33 cellular contexts compared by ENCODE assay signal in genomic region chr9:23041466-23041865, GRCh38.
"Had no signal": no experiment of that assay in that cellular context is flagged by ENCODE, and none has a peak within 500 bp of the region (broad histone marks: within the 10 kb centered on the region; RNA-seq: fewer than 3 reads in every experiment).

No MANE protein-coding gene starts in this region.

- H3K27ac Mint-ChIP-seq: activated CD4-positive, alpha-beta memory T cell treated with anti-CD3 and anti-CD28 coated beads, Interleukin-2, amount 10 ng/mL, durations not matched to agents 7 days and 5 days; activated CD8-positive, alpha-beta memory T cell treated with anti-CD3 and anti-CD28 coated beads, Interleukin-2, amount 10 ng/mL, durations not matched to agents 7 days and 5 days; activated naive CD4-positive, alpha-beta T cell treated with anti-CD3 and anti-CD28 coated beads, Interleukin-2, amount 10 ng/mL, durations not matched to agents 7 days and 5 days; activated naive CD8-positive, alpha-beta T cell; activated naive CD8-positive, alpha-beta T cell treated with anti-CD3 and anti-CD28 coated beads, Interleukin-2, amount 50 U/mL, for 24 hours had no signal

- H3K4me3 Mint-ChIP-seq: activated CD4-positive, alpha-beta memory T cell treated with anti-CD3 and anti-CD28 coated beads, Interleukin-2, amount 10 ng/mL, durations not matched to agents 7 days and 5 days; activated CD8-positive, alpha-beta memory T cell treated with anti-CD3 and anti-CD28 coated beads, Interleukin-2, amount 10 ng/mL, durations not matched to agents 7 days and 5 days; activated naive CD4-positive, alpha-beta T cell treated with anti-CD3 and anti-CD28 coated beads, Interleukin-2, amount 10 ng/mL, durations not matched to agents 7 days and 5 days; activated naive CD8-positive, alpha-beta T cell; activated naive CD8-positive, alpha-beta T cell treated with anti-CD3 and anti-CD28 coated beads, Interleukin-2, amount 50 U/mL, for 24 hours had no signal

- H3K4me1 ChIP-seq: SJCRH30 had no signal

- DNase-seq: activated CD4-positive, alpha-beta memory T cell treated with anti-CD3 and anti-CD28 coated beads, Interleukin-2, amount 10 ng/mL, durations not matched to agents 7 days and 5 days; activated CD4-positive, alpha-beta T cell treated with anti-CD3 and anti-CD28 coated beads for 1 hour; activated CD4-positive, alpha-beta T cell treated with anti-CD3 and anti-CD28 coated beads for 48 hours; activated CD4-positive, CD25-positive, alpha-beta regulatory T cell; activated CD8-positive, alpha-beta memory T cell treated with anti-CD3 and anti-CD28 coated beads for 24 hours; activated CD8-positive, alpha-beta memory T cell treated with anti-CD3 and anti-CD28 coated beads, Interleukin-2, amount 10 ng/mL, durations not matched to agents 7 days and 5 days; activated CD8-positive, alpha-beta memory T cell treated with anti-CD3 and anti-CD28 coated beads, Interleukin-2, amount 50 U/mL, for 48 hours; activated effector memory CD4-positive, alpha-beta T cell treated with Interleukin-2 at 50 U/mL for 16 hours; activated naive CD4-positive, alpha-beta T cell treated with anti-CD3 and anti-CD28 coated beads, Interleukin-2, amount 10 ng/mL, durations not matched to agents 7 days and 5 days; activated naive CD8-positive, alpha-beta T cell treated with anti-CD3 and anti-CD28 coated beads, Interleukin-2, amount 50 U/mL, for 24 hours; activated T-cell treated with anti-CD3 and anti-CD28 coated beads, Interleukin-2, amount 50 U/mL, for 48 hours; aorta; brain microvascular endothelial cell; Kasumi-1; KG1; MG63; NCI-H1048; NCI-H1105 treated with DMSO at 0.1 percent for 48 hours; NCI-H1694; NCI-H1930; NCI-H2081 treated with DMSO at 0.1 percent for 48 hours; NCI-H2171; NCI-H2227 treated with DMSO at 0.1 percent for 48 hours; NCI-H446; NCI-H510A treated with DMSO at 0.1 percent for 48 hours; SHP77; SJCRH30; T1000; WERI-Rb-1 had no signal

- H3K27me3 Mint-ChIP-seq: activated CD4-positive, alpha-beta memory T cell treated with anti-CD3 and anti-CD28 coated beads, Interleukin-2, amount 10 ng/mL, durations not matched to agents 7 days and 5 days; activated CD8-positive, alpha-beta memory T cell treated with anti-CD3 and anti-CD28 coated beads, Interleukin-2, amount 10 ng/mL, durations not matched to agents 7 days and 5 days; activated naive CD4-positive, alpha-beta T cell treated with anti-CD3 and anti-CD28 coated beads, Interleukin-2, amount 10 ng/mL, durations not matched to agents 7 days and 5 days; activated naive CD8-positive, alpha-beta T cell; activated naive CD8-positive, alpha-beta T cell treated with anti-CD3 and anti-CD28 coated beads, Interleukin-2, amount 50 U/mL, for 24 hours had no signal

- H3K4me3 ChIP-seq: cardiac muscle cell, MG63, SJCRH30, SK-N-MC had no signal

- H3K27me3 ChIP-seq: brain microvascular endothelial cell, cardiac muscle cell, MG63, SJCRH30 had no signal

- H3K36me3 ChIP-seq: brain microvascular endothelial cell, cardiac muscle cell, MG63, SJCRH30, WERI-Rb-1 had no signal

- H3K4me1 Mint-ChIP-seq: activated CD4-positive, alpha-beta memory T cell treated with anti-CD3 and anti-CD28 coated beads, Interleukin-2, amount 10 ng/mL, durations not matched to agents 7 days and 5 days; activated CD8-positive, alpha-beta memory T cell treated with anti-CD3 and anti-CD28 coated beads, Interleukin-2, amount 10 ng/mL, durations not matched to agents 7 days and 5 days; activated naive CD4-positive, alpha-beta T cell treated with anti-CD3 and anti-CD28 coated beads, Interleukin-2, amount 10 ng/mL, durations not matched to agents 7 days and 5 days; activated naive CD8-positive, alpha-beta T cell treated with anti-CD3 and anti-CD28 coated beads, Interleukin-2, amount 50 U/mL, for 24 hours had no signal

- H3K36me3 Mint-ChIP-seq: activated CD8-positive, alpha-beta memory T cell treated with anti-CD3 and anti-CD28 coated beads, Interleukin-2, amount 10 ng/mL, durations not matched to agents 7 days and 5 days; activated naive CD4-positive, alpha-beta T cell treated with anti-CD3 and anti-CD28 coated beads, Interleukin-2, amount 10 ng/mL, durations not matched to agents 7 days and 5 days; activated naive CD8-positive, alpha-beta T cell had no signal

- H3K9me3 ChIP-seq: MG63, SJCRH30 had no signal

- H3K9me3 Mint-ChIP-seq: activated CD4-positive, alpha-beta memory T cell treated with anti-CD3 and anti-CD28 coated beads, Interleukin-2, amount 10 ng/mL, durations not matched to agents 7 days and 5 days had no signal

- H3K27ac ChIP-seq: brain microvascular endothelial cell, cardiac muscle cell, SJCRH30, SK-N-MC, WERI-Rb-1 had no signal

- ATAC-seq: activated CD8-positive, alpha-beta memory T cell treated with anti-CD3 and anti-CD28 coated beads, Interleukin-2, amount 10 ng/mL, durations not matched to agents 7 days and 5 days; activated naive CD8-positive, alpha-beta T cell treated with anti-CD3 and anti-CD28 coated beads, Interleukin-2, amount 50 U/mL, for 24 hours; Panc1 had no signal
